In the genomic region with DNA sequence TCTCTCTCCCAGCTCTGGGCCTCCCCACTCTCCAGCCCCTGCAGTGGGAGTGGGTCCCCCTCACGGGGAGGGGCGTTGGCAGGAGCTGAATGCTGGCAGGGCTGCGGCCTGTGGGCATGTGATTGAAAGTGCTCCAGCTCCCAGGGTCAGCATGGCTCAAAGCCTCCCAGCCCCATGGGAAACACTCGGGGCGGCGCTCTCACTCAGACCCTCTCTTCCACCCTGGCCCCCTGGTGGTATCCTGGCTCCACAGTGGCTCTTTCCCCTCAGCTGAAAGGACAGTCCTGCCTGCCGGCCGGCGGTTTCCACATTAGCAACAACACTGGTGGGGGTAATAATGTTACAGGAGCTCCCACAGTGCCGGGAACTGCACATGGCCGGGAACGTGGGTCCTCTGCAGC, we compare ENCODE assay signal across 14 cellular contexts. TPM values are rescaled to one million over a fixed set of nuclear protein-coding genes. Genes with fewer than 3 reads are reported as not detected.
A peak's percentile ranks its signal among the peaks of the same experiment; 100 is the strongest.
DNase-seq lines count a peak whose midpoint lies in the region; FAIRE-seq and TF ChIP-seq lines count a peak whose summit lies in the region.
"Had no signal": no experiment of that assay in that cellular context is flagged by ENCODE, and none has a peak within 500 bp of the region (broad histone marks: within the 10 kb centered on the region; RNA-seq: fewer than 3 reads in every experiment).

No MANE protein-coding gene starts in this region.

- H3K27me3 Mint-ChIP-seq in H9 (ENCODE audit: low read depth), result no peaks in the 10 kb centered on the region
- H3K27me3 Mint-ChIP-seq: activated naive CD8-positive, alpha-beta T cell had no signal

- H3K18ac ChIP-seq in H9 (ENCODE audit: insufficient read length, low read depth, low read length), result no peak overlapping the region

- H3K9me3 ChIP-seq in H9 (ENCODE audit: control insufficient read depth, low read depth, low read length) (no peaks in the 10 kb centered on the region), sigmoid colon (no peaks in the 10 kb centered on the region)
- H3K9me3 ChIP-seq: MG63 had no signal

- no peak overlapping the region for H4K8ac ChIP-seq in H9 (replicated peaks; ENCODE audit: insufficient read length, low read depth, low read length)

- H2BK20ac ChIP-seq in H9 (ENCODE audit: low read depth, low read length, poor library complexity, severe bottlenecking), result no peak overlapping the region

- no peak overlapping the region for H3K4me3 Mint-ChIP-seq in H9
- H3K4me3 Mint-ChIP-seq: activated naive CD8-positive, alpha-beta T cell had no signal

- H3T11ph ChIP-seq in H9 (ENCODE audit: low read length), result no peak overlapping the region

- TF ChIP-seq EP300 in sigmoid colon (IDR thresholded peaks at IDR 0.05), result no peak

- H3K4me2 ChIP-seq in H9 (ENCODE audit: insufficient read depth, insufficient read length, low read length), result no peak overlapping the region

- no peak overlapping the region for H2BK120ac ChIP-seq in H9 (ENCODE audit: low read depth, low read length, poor library complexity, severe bottlenecking)

- H4K5ac ChIP-seq in H9 (ENCODE audit: insufficient read length, low read depth, low read length), result no peak overlapping the region

- H3K4ac ChIP-seq in H9 (ENCODE audit: low read depth, low read length), result no peak overlapping the region

- H2BK5ac ChIP-seq in H9 (ENCODE audit: insufficient read length, low read length), result no peak overlapping the region

- H3K4me3 ChIP-seq in sigmoid colon, result no peak overlapping the region
- H3K4me3 ChIP-seq: MG63 had no signal

- H3K36me3 Mint-ChIP-seq in H9 (ENCODE audit: insufficient read depth in 1 of 3, low read depth in 3 of 3), result peaks cover 27 to 46% (median 34%) of the 10 kb centered on the region in 3 experiments; a peak in 6 of 7 replicates

- H3K27me3 ChIP-seq in H9 (ENCODE audit: insufficient read depth, low read length) (no peaks in the 10 kb centered on the region), sigmoid colon (no peaks in the 10 kb centered on the region)
- H3K27me3 ChIP-seq: MG63 had no signal

- peaks cover 19 to 24% of the 10 kb centered on the region in 2 experiments for H3K4me1 Mint-ChIP-seq in H9

- no peaks in the 10 kb centered on the region for H4K20me1 ChIP-seq in H9 (ENCODE audit: control insufficient read depth, insufficient read depth, insufficient read length)

- H3K27ac Mint-ChIP-seq in H9, result peak overlapping the region in 1 of 3 experiments; percentile 83; a peak in 1 of 7 replicates
- H3K27ac Mint-ChIP-seq: activated naive CD8-positive, alpha-beta T cell had no signal

- H3K4me1 ChIP-seq in H9 (ENCODE audit: insufficient read depth, low read length) (peaks cover 5% of the 10 kb centered on the region; the same call in 1 of the 2 replicates), sigmoid colon (peaks cover 0 to 26% (median 24%) of the 10 kb centered on the region in 4 donors)

- FAIRE-seq in urothelium cell line (lab: Jason Lieb, UNC), result no peak

- H3K9ac ChIP-seq in H9 (ENCODE audit: extremely low read depth, insufficient read length, low read length), result no peak overlapping the region

- no peak overlapping the region for H2BK15ac ChIP-seq in H9 (ENCODE audit: low read depth, low read length)

- H2AFZ ChIP-seq in H9 (ENCODE audit: low read length), result no peak overlapping the region

- H3K27ac ChIP-seq in H9 (ENCODE audit: insufficient read length, low read depth, low read length), result no peak overlapping the region
- peak overlapping the region; percentile 0 to 63 (median 34) for H3K27ac ChIP-seq in sigmoid colon

- no peaks in the 10 kb centered on the region for H3K9me3 Mint-ChIP-seq in H9

- no CpG with 5 or more reads among the region's 12 CpGs for WGBS in H9 (ENCODE audit: extremely low coverage, insufficient read length, low lambda C conversion rate)
- 87 to 88% methylated on average over 12 of the region's 12 CpGs for WGBS in sigmoid colon, 2 donors

- H3K14ac ChIP-seq in H9 (ENCODE audit: insufficient read depth, low read length), result no peak overlapping the region

- H3K23ac ChIP-seq in H9 (ENCODE audit: insufficient read length, low read depth, low read length), result no peak overlapping the region

- intact Hi-C loops in sigmoid colon (cut with DNase I), result no loop called here

- peaks cover 10 to 77% (median 33%) of the 10 kb centered on the region in 4 donors for H3K36me3 ChIP-seq in sigmoid colon

- no peaks in the 10 kb centered on the region for H3K79me2 ChIP-seq in H9 (ENCODE audit: insufficient read depth, low read length)

- no peak overlapping the region for H2BK12ac ChIP-seq in H9 (ENCODE audit: insufficient read length, low read depth, low read length)

- H3K23me2 ChIP-seq in H9 (ENCODE audit: insufficient read length, low read depth, low read length, poor library complexity, severe bottlenecking), result no peaks in the 10 kb centered on the region

- H3K79me1 ChIP-seq in H9 (ENCODE audit: insufficient read depth, low read depth, low read length, poor library complexity, severe bottlenecking), result no peaks in the 10 kb centered on the region

- peak; percentile 30; the same call in 2 of the 3 replicates for TF ChIP-seq CTCF in H9 (conservative IDR thresholded peaks at IDR 0.05)
- TF ChIP-seq CTCF in sigmoid colon (IDR thresholded peaks at IDR 0.05), result no peak

- H3K56ac ChIP-seq in H9 (ENCODE audit: insufficient read length, low read depth, low read length), result no peak overlapping the region

- H4K91ac ChIP-seq in H9 (ENCODE audit: insufficient read length, low read depth, low read length), result no peak overlapping the region

- DNase-seq in H9 (peak; percentile 32), cerebellar cortex (ENCODE audit: low spot score) (peak; percentile 42), hippocampal formation (lab: John Stamatoyannopoulos, UW) (peak; percentile 70 to 87), sigmoid colon (peak; percentile 75), NCI-H226 (no peak), SHP77 (lab: John Stamatoyannopoulos, UW) (no peak), activated gamma-delta T cell treated with Interleukin-2 at 50 U/mL for 16 hours (no peak), urothelium cell line (ENCODE audit: low spot score) (no peak)
- DNase-seq: effector memory CD4-positive, alpha-beta T cell; MG63; NCI-H2107; trophoblast cell had no signal

- H2AK5ac ChIP-seq in H9 (ENCODE audit: insufficient read length, low read length), result no peak overlapping the region

- TF ChIP-seq POLR2A in sigmoid colon (IDR thresholded peaks at IDR 0.05), result no peak

RNA-seq across cellular contexts. Expression of a gene that starts 35.5 kb away (rescaled TPM):
- total RNA-seq in H9 (2021), result 63.6 and 68.2 TPM in 2 replicates
- total RNA-seq in sigmoid colon, result 10 to 100 TPM; 10.3 to 14.4 (median 12.2) TPM
- 10 to 100 TPM in 1 of 3 donors, 1 to 10 TPM in 2; 4.6 to 19.7 (median 7.2) TPM for polyA plus RNA-seq in sigmoid colon

RNA-seq across cellular contexts. Expression of a gene that starts 39.9 kb away (rescaled TPM):
- 64.9 and 66.6 TPM in 2 replicates for total RNA-seq in H9 (2021)
- total RNA-seq in sigmoid colon, result 10 to 100 TPM; 67.3 to 90.3 (median 83.0) TPM
- 100 to 1,000 TPM; 106 to 157 (median 127) TPM for polyA plus RNA-seq in sigmoid colon

RNA-seq across cellular contexts. Expression of a gene that starts 40.3 kb away (rescaled TPM):
- total RNA-seq in H9 (2021) (114 and 128 TPM in 2 replicates), sigmoid colon (10 to 100 TPM; 31.9 to 54.2 (median 44.4) TPM)
- 10 to 100 TPM; 49.2 to 59.6 (median 59.6) TPM for polyA plus RNA-seq in sigmoid colon

RNA-seq across cellular contexts. Expression of a gene that starts 52.0 kb away (rescaled TPM):
- total RNA-seq in H9 (2021), result 1.0 and 1.2 TPM in 2 replicates
- 10 to 100 TPM in 2 of 4 donors, 1 to 10 TPM in 2; 6.4 to 19.9 (median 10.6) TPM for total RNA-seq in sigmoid colon
- 1 to 10 TPM in 1 of 3 donors, under 1 TPM in 2; 0.46 to 1.2 (median 0.60) TPM for polyA plus RNA-seq in sigmoid colon
- total RNA-seq: SK-MEL-5 had no signal

Comparison
In these comparisons a context has a peak if more than half of its experiments do, and no peak if none do; other contexts are left out.
1. DNase-seq: peak in H9 (single experiment), cerebellar cortex (single experiment), hippocampal formation (2 of 2) and sigmoid colon (single experiment); none in NCI-H226 (single experiment), SHP77 (0 of 2), activated gamma-delta T cell treated with Interleukin-2 at 50 U/mL for 16 hours (single experiment) and urothelium cell line (single experiment).